In the genomic region with DNA sequence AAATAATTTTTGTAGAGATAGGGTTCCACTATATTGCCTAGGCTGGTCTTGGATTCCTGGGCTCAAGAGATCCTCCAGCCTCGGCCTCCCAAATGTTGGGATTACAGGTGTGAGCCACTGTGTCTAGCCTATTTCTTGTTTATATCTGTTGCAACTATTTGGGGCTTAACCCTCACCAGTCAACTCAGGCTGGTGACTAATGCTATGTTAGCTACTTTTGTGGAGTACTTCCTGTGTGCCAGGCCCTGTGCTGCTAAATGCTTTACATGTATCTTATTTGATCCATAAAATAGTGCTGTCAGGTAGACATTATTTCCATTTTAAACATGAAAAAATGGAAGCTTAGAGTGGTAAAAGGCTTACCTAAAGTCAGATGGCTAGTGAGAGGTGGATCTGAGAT, we compare ENCODE assay signal across 25 cellular contexts.
"Had no signal": no experiment of that assay in that cellular context is flagged by ENCODE, and none has a peak within 500 bp of the region (broad histone marks: within the 10 kb centered on the region; RNA-seq: fewer than 3 reads in every experiment).

No MANE protein-coding gene starts in this region.

- H3K9me3 ChIP-seq: colonic mucosa had no signal

- H3K27me3 ChIP-seq: brain microvascular endothelial cell, colonic mucosa had no signal

- H3K27ac Mint-ChIP-seq: activated T-cell treated with anti-CD3 and anti-CD28 coated beads, Interleukin-2, amount 50 U/mL, for 24 hours; T-cell had no signal

- ATAC-seq: Panc1, Right ventricle myocardium inferior had no signal

- H3K9ac ChIP-seq: KMS-11 had no signal

- H3K9me3 Mint-ChIP-seq: activated naive CD4-positive, alpha-beta T cell treated with anti-CD3 and anti-CD28 coated beads, Interleukin-2, amount 50 U/mL, for 72 hours; activated T-cell treated with anti-CD3 and anti-CD28 coated beads, Interleukin-2, amount 50 U/mL, for 24 hours; T-cell had no signal

- H3K4me3 Mint-ChIP-seq: activated T-cell treated with anti-CD3 and anti-CD28 coated beads, Interleukin-2, amount 50 U/mL, for 24 hours; T-cell had no signal

- H3K4me3 ChIP-seq: colonic mucosa, MG63, SK-N-MC had no signal

- H3K4me1 ChIP-seq: colonic mucosa had no signal

- H3K27ac ChIP-seq: brain microvascular endothelial cell, colonic mucosa, KMS-11, SK-N-MC, VCaP had no signal

- H3K4me2 ChIP-seq: KMS-11 had no signal

- DNase-seq: activated CD4-positive, CD25-positive, alpha-beta regulatory T cell; activated CD8-positive, alpha-beta memory T cell treated with anti-CD3 and anti-CD28 coated beads, Interleukin-2, amount 50 U/mL, for 48 hours; activated gamma-delta T cell; activated T-cell treated with anti-CD3 and anti-CD28 coated beads, Interleukin-2, amount 50 U/mL, for 24 hours; brain microvascular endothelial cell; colonic mucosa; MG63; MV-4-11; NCI-H1105; NCI-H1436; NCI-H1694 treated with DMSO at 0.1 percent for 48 hours; NCI-H2029 treated with DMSO at 0.1 percent for 48 hours; NCI-H345; NCI-H510A; NCI-H526 treated with DMSO at 0.1 percent for 48 hours; NCI-H82; OCI-M1; RPMI8226; T-cell had no signal

- H3K27me3 Mint-ChIP-seq: activated T-cell treated with anti-CD3 and anti-CD28 coated beads, Interleukin-2, amount 50 U/mL, for 24 hours; T-cell had no signal

- H3K36me3 ChIP-seq: brain microvascular endothelial cell, colonic mucosa, MG63 had no signal
